In genomic region chr6:165383323-165383722, GRCh38 we compare ENCODE assay signal across 26 cellular contexts.
"Had no signal": no experiment of that assay in that cellular context is flagged by ENCODE, and none has a peak within 500 bp of the region (broad histone marks: within the 10 kb centered on the region; RNA-seq: fewer than 3 reads in every experiment).

No MANE protein-coding gene starts in this region.

- H3K36me3 Mint-ChIP-seq: naive B cell had no signal

- H3K27me3 ChIP-seq: colonic mucosa, esophagus squamous epithelium, gastrocnemius medialis, heart right ventricle, left lung had no signal

- H3K36me3 ChIP-seq: colonic mucosa, esophagus squamous epithelium, gastrocnemius medialis, left lung, lower lobe of right lung had no signal

- H3K4me1 Mint-ChIP-seq: mesothelial cell of epicardium, naive B cell had no signal

- H3K9me3 ChIP-seq: colonic mucosa, esophagus squamous epithelium, gastrocnemius medialis, heart right ventricle, left lung, lower lobe of right lung, mucosa of descending colon had no signal

- H3K27ac ChIP-seq: colonic mucosa, epithelial cell of prostate, esophagus squamous epithelium, gastrocnemius medialis, heart right ventricle, left lung, lower lobe of right lung had no signal

- ATAC-seq: effector memory CD8-positive, alpha-beta T cell; esophagus mucosa; gastrocnemius medialis; left cardiac atrium; left lung; left ventricle myocardium superior; lower lobe of right lung; mucosa of descending colon had no signal

- DNase-seq: colonic mucosa; cortex of kidney; effector CD8-positive, alpha-beta T cell; effector memory CD8-positive, alpha-beta T cell; erythroblast; esophagus squamous epithelium; foreskin fibroblast; foreskin melanocyte; gastrocnemius medialis; glutamatergic neuron; head of caudate nucleus; heart right ventricle; hippocampal formation; left cardiac atrium; left lung; left ventricle myocardium superior; lower lobe of right lung; mesenchymal stem cell; mucosa of descending colon; naive B cell had no signal

- H3K27me3 Mint-ChIP-seq: dendritic cell treated with granulocyte-macrophage colony-stimulating factor and Interleukin-4, amounts not matched to agents 40 ng/mL and 50 ng/mL, for 4 days; effector memory CD8-positive, alpha-beta T cell; naive B cell had no signal

- H3K4me3 ChIP-seq: colonic mucosa, esophagus squamous epithelium, gastrocnemius medialis, heart right ventricle, left lung, lower lobe of right lung, mucosa of descending colon had no signal

- H3K4me1 ChIP-seq: colonic mucosa, esophagus squamous epithelium, gastrocnemius medialis, heart right ventricle, left lung, lower lobe of right lung had no signal

- H3K4me3 Mint-ChIP-seq: dendritic cell treated with granulocyte-macrophage colony-stimulating factor and Interleukin-4, amounts not matched to agents 40 ng/mL and 50 ng/mL, for 4 days; effector memory CD8-positive, alpha-beta T cell; mesothelial cell of epicardium; naive B cell had no signal

- FAIRE-seq: islet of Langerhans, keratinocyte had no signal

- H3K27ac Mint-ChIP-seq: dendritic cell treated with granulocyte-macrophage colony-stimulating factor and Interleukin-4, amounts not matched to agents 40 ng/mL and 50 ng/mL, for 4 days; effector memory CD8-positive, alpha-beta T cell; mesothelial cell of epicardium had no signal

- H3K9me3 Mint-ChIP-seq: mesothelial cell of epicardium had no signal
